ENCODE assay signal across 20 cellular contexts in genomic region chr9:89368550-89368949, GRCh38.
"Had no signal": no experiment of that assay in that cellular context is flagged by ENCODE, and none has a peak within 500 bp of the region (broad histone marks: within the 10 kb centered on the region; RNA-seq: fewer than 3 reads in every experiment).

No MANE protein-coding gene starts in this region.

- H3K27ac ChIP-seq: cardiac muscle cell, foreskin keratinocyte, lower lobe of right lung, WERI-Rb-1 had no signal

- FAIRE-seq: colon, islet of Langerhans had no signal

- H3K36me3 Mint-ChIP-seq: natural killer cell treated with Interleukin-12 subunit alpha and Interleukin-12 subunit beta and Interleukin-15 and Interleukin-18, amount 100 ng/mL, for 72 hours had no signal

- H3K27ac Mint-ChIP-seq: natural killer cell treated with Interleukin-12 subunit alpha and Interleukin-12 subunit beta and Interleukin-15 and Interleukin-18, amount 100 ng/mL, for 72 hours had no signal

- H3K36me3 ChIP-seq: cardiac muscle cell, lower lobe of right lung had no signal

- H3K4me3 ChIP-seq: cardiac muscle cell, lower lobe of right lung had no signal

- H3K4me1 ChIP-seq: foreskin keratinocyte, lower lobe of right lung had no signal

- H3K9me3 ChIP-seq: lower lobe of right lung had no signal

- ATAC-seq: left colon; lower lobe of right lung; natural killer cell treated with Interleukin-12 subunit alpha and Interleukin-12 subunit beta and Interleukin-15 and Interleukin-18, amount 100 ng/mL, for 72 hours; stimulated activated naive CD8-positive, alpha-beta T cell treated with anti-CD3 and anti-CD28 coated beads, Interleukin-15, Interleukin-2, amounts not matched to agents 100 U/mL and 50 U/mL, for 24 hours had no signal

- H3K9me3 Mint-ChIP-seq: natural killer cell treated with Interleukin-12 subunit alpha and Interleukin-12 subunit beta and Interleukin-15 and Interleukin-18, amount 100 ng/mL, for 72 hours had no signal

- DNase-seq: activated CD8-positive, alpha-beta memory T cell treated with anti-CD3 and anti-CD28 coated beads for 24 hours; activated CD8-positive, alpha-beta memory T cell treated with anti-CD3 and anti-CD28 coated beads, Interleukin-2, amount 50 U/mL, for 48 hours; activated naive CD4-positive, alpha-beta T cell; amniotic stem cell; foreskin keratinocyte; hippocampal formation; left colon; lower lobe of right lung; occipital lobe; retina; stimulated activated CD4-positive, alpha-beta T cell treated with anti-CD3 and anti-CD28 coated beads, Interleukin-12 subunit alpha, Interleukin-12 subunit beta, amount 100 ng/mL, for 4 hours; stimulated activated CD4-positive, alpha-beta T cell treated with anti-CD3 and anti-CD28 coated beads, Interleukin-1b, Interleukin-23, amount 100 ng/mL, for 48 hours; stimulated activated naive CD8-positive, alpha-beta T cell treated with anti-CD3 and anti-CD28 coated beads, Interleukin-15, Interleukin-2, amounts not matched to agents 100 U/mL and 50 U/mL, for 24 hours; T-helper 2 cell; trophoblast cell; WERI-Rb-1 had no signal

- H3K4me3 Mint-ChIP-seq: natural killer cell treated with Interleukin-12 subunit alpha and Interleukin-12 subunit beta and Interleukin-15 and Interleukin-18, amount 100 ng/mL, for 72 hours had no signal

- H3K27me3 Mint-ChIP-seq: natural killer cell treated with Interleukin-12 subunit alpha and Interleukin-12 subunit beta and Interleukin-15 and Interleukin-18, amount 100 ng/mL, for 72 hours had no signal
